13 cellular contexts compared by ENCODE assay signal in the genomic region with DNA sequence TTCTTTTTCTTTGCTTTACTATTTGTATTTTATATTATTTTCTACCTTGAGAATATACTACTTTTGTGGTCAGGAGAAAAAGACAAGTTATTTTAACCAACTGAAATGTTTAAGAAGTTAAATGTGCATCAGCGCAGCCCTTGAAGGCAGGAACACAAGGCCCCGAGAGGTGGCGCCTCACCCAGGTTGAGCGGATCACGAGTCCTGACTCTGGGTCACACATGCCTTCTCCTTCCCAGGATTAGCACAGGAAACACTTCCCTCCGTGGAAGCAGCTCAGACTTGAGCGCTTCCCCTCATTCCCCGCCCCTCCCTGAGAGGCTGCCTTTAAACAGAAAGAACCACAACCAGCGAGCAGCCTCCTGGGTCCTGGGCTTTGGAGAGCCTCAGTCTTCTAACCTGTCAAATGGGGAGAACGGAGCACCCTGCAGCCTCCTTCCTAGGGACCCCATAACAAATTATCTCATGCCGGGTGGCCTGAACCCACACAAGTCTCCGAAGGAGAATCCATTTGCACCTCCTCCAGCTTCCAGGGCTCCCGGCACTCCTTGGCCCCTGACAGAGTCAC.
DNase-seq lines count a peak whose midpoint lies in the region; FAIRE-seq and TF ChIP-seq lines count a peak whose summit lies in the region.
"Had no signal": no experiment of that assay in that cellular context is flagged by ENCODE, and none has a peak within 500 bp of the region (broad histone marks: within the 10 kb centered on the region; RNA-seq: fewer than 3 reads in every experiment).

No MANE protein-coding gene starts in this region.

- TF ChIP-seq POLR2A in endothelial cell of umbilical vein (IDR thresholded peaks at IDR 0.05; ENCODE audit: low read depth, low read length), result no peak

- no peaks in the 10 kb centered on the region for H3F3A ChIP-seq in OCI-LY1 (ENCODE audit: insufficient read depth, low read length)

- CTCF ChIA-PET in A673 (lab: Charles Lee) (no interaction called here), endothelial cell of umbilical vein (lab: Charles Lee) (interaction anchor here (0.5 to 1.7 kb wide), 4 partner anchors 74 to 310 kb away, joined by 3 to 8 read pairs (median 4); no protein-coding TSS in a partner anchor)

- H3K9ac ChIP-seq in OCI-LY1 (ENCODE audit: low read length), result no peak overlapping the region
- H3K9ac ChIP-seq in endothelial cell of umbilical vein (replicated peaks; ENCODE audit: extremely low read depth, insufficient read depth, low read length), result no peak overlapping the region

- H3K27me3 ChIP-seq in A673 (replicated peaks; ENCODE audit: insufficient read depth, low read depth, low read length, poor library complexity) (peaks cover 7% of the 10 kb centered on the region), OCI-LY1 (ENCODE audit: insufficient read depth, low read length) (no peaks in the 10 kb centered on the region), endothelial cell of umbilical vein (ENCODE audit: control insufficient read depth in 2 of 2, insufficient read depth in 2 of 2, low read length in 2 of 2) (peaks cover 0 to 1% of the 10 kb centered on the region in 2 experiments)

- peak; percentile 29 for DNase-seq in A673 (ENCODE audit: low spot score)
- peak; percentile 24 for DNase-seq in COLO829 (ENCODE audit: low spot score)
- peak; percentile 42 for DNase-seq in endothelial cell of umbilical vein (ENCODE audit: low read depth, low spot score)
- no peak for DNase-seq in NCI-H2107 treated with DMSO at 0.1 percent for 48 hours (lab: John Stamatoyannopoulos, UW; ENCODE audit: unreplicated experiment)
- no peak for DNase-seq in NOMO-1 treated with DMSO at 0.1 percent for 48 hours (lab: John Stamatoyannopoulos, UW; ENCODE audit: unreplicated experiment)
- DNase-seq in D721Med (ENCODE audit: insufficient read length, low spot score), result no peak
- no peak for DNase-seq in MV-4-11 (lab: John Stamatoyannopoulos, UW)
- DNase-seq: activated T-cell treated with anti-CD3 and anti-CD28 coated beads, Interleukin-2, amount 50 U/mL, for 72 hours; CD8-positive, alpha-beta memory T cell; NCI-H1930; T-helper 9 cell had no signal

- H3K36me3 ChIP-seq in A673 (ENCODE audit: insufficient read depth, low read length, poor library complexity, severe bottlenecking) (no peaks in the 10 kb centered on the region), OCI-LY1 (ENCODE audit: insufficient read depth, low read length) (no peaks in the 10 kb centered on the region), endothelial cell of umbilical vein (ENCODE audit: control insufficient read depth in 2 of 2, extremely low read depth in 1 of 2, insufficient read depth in 2 of 2, low read length in 2 of 2) (no peaks in the 10 kb centered on the region)
- H3K36me3 ChIP-seq: HAP-1 had no signal

- H2AFZ ChIP-seq in OCI-LY1 (ENCODE audit: low read length) (no peak overlapping the region), endothelial cell of umbilical vein (ENCODE audit: low read depth, low read length) (no peak overlapping the region)

- H3K4me3 ChIP-seq in A673 (ENCODE audit: low read depth, low read length, poor library complexity, severe bottlenecking) (no peak overlapping the region), OCI-LY1 (ENCODE audit: low read depth, low read length, poor library complexity, severe bottlenecking) (no peak overlapping the region), endothelial cell of umbilical vein (replicated peaks in 1 of 3; ENCODE audit: insufficient read depth in 1 of 3, low read depth in 1 of 3, low read length in 3 of 3) (no peak overlapping the region)
- H3K4me3 ChIP-seq: HAP-1 had no signal

- dilution Hi-C loops in endothelial cell of umbilical vein (cut with MboI; ENCODE audit: extremely low pct_ligation_motif_present, low sequenced_read_pairs), result no loop called here

- POLR2A ChIA-PET in A673 (lab: Charles Lee; ENCODE audit: low non-redundant PET), result no interaction called here
- POLR2A ChIA-PET in endothelial cell of umbilical vein (lab: Charles Lee), result no interaction called here

- H3K9me3 ChIP-seq in A673 (ENCODE audit: low read depth, low read length, poor library complexity, severe bottlenecking) (no peaks in the 10 kb centered on the region), OCI-LY1 (ENCODE audit: low read length) (no peaks in the 10 kb centered on the region), endothelial cell of umbilical vein (replicated peaks; ENCODE audit: control insufficient read depth, insufficient read depth, low read length) (no peaks in the 10 kb centered on the region)
- H3K9me3 ChIP-seq: HAP-1 had no signal

- BruUV-seq in A673 (replicated peaks; lab: Mats Ljungman, UMichigan) (no TSS peak), endothelial cell of umbilical vein (replicated peaks; lab: Mats Ljungman, UMichigan) (no TSS peak)

- no peaks in the 10 kb centered on the region for H3K9me2 ChIP-seq in OCI-LY1 (ENCODE audit: low read depth, low read length)

- H3K27ac ChIP-seq in A673 (ENCODE audit: low read depth, low read length, poor library complexity, severe bottlenecking) (no peak overlapping the region), OCI-LY1 (ENCODE audit: low read depth, low read length, poor library complexity, severe bottlenecking) (no peak overlapping the region), endothelial cell of umbilical vein (ENCODE audit: insufficient read depth, low read depth, low read length) (no peak overlapping the region)

- H3K4me1 ChIP-seq in A673 (ENCODE audit: insufficient read depth, low read length, poor library complexity, severe bottlenecking) (no peaks in the 10 kb centered on the region), OCI-LY1 (ENCODE audit: insufficient read depth, low read length, severe bottlenecking) (no peaks in the 10 kb centered on the region), endothelial cell of umbilical vein (ENCODE audit: control insufficient read depth, extremely low read depth, insufficient read depth, low read length) (peaks cover 10% of the 10 kb centered on the region)
- H3K4me1 ChIP-seq: HAP-1 had no signal

- intact Hi-C loops in A673 (cut with micrococcal nuclease; ENCODE audit: unreplicated experiment) (loop anchor here (1.0 kb wide), 1 partner anchor 265 kb away; no protein-coding TSS in a partner anchor), endothelial cell of umbilical vein (cut with micrococcal nuclease) (loop anchor here (1.0 to 2.0 kb wide), 3 partner anchors 73 to 265 kb away; no protein-coding TSS in a partner anchor)

- H3K79me2 ChIP-seq in OCI-LY1 (ENCODE audit: insufficient read depth, low read length), result no peaks in the 10 kb centered on the region
- no peaks in the 10 kb centered on the region for H3K79me2 ChIP-seq in endothelial cell of umbilical vein (ENCODE audit: control insufficient read depth, insufficient read depth, low read length)

- peak; percentile 45 for TF ChIP-seq CTCF in A673 (conservative IDR thresholded peaks at IDR 0.05; ENCODE audit: low read depth, low read length)
- TF ChIP-seq CTCF in OCI-LY1 (IDR thresholded peaks at IDR 0.05; ENCODE audit: low read length), result peak; percentile 30; the same call in 1 of the 2 replicates
- TF ChIP-seq CTCF in endothelial cell of umbilical vein (IDR thresholded peaks at IDR 0.05; ENCODE audit: extremely low read depth in 1 of 2, insufficient read depth in 1 of 2, low read depth in 1 of 2, low read length in 2 of 2), result peak; percentile 48 to 67
- TF ChIP-seq CTCF in D721Med (IDR thresholded peaks at IDR 0.05; ENCODE audit: insufficient read depth, missing control alignments), result no peak

- no peak overlapping the region for H3K4me2 ChIP-seq in OCI-LY1 (ENCODE audit: low read length)
- H3K4me2 ChIP-seq in endothelial cell of umbilical vein (ENCODE audit: insufficient read depth, low read length), result no peak overlapping the region

- H4K20me1 ChIP-seq in OCI-LY1 (ENCODE audit: insufficient read depth, low read length) (no peaks in the 10 kb centered on the region), endothelial cell of umbilical vein (replicated peaks; ENCODE audit: control insufficient read depth, extremely low read depth, insufficient read depth, low read length) (no peaks in the 10 kb centered on the region)

- FAIRE-seq in endothelial cell of umbilical vein (lab: Jason Lieb, UNC) (peak; percentile 82), D721Med (lab: Jason Lieb, UNC) (no peak)

- H3K9me1 ChIP-seq in endothelial cell of umbilical vein (replicated peaks; ENCODE audit: control insufficient read depth, extremely low read depth, insufficient read depth, low read length), result no peaks in the 10 kb centered on the region

TF ChIP-seq in endothelial cell of umbilical vein, 7 proteins besides CTCF, POLR2A, EP300 and RAD21:
- TF ChIP-seq POLR2AphosphoS5 (IDR thresholded peaks at IDR 0.05; ENCODE audit: insufficient read depth, low read depth, low read length) (no peak), EZH2 (IDR thresholded peaks at IDR 0.05; ENCODE audit: borderline replicate concordance, low read depth, low read length, severe bottlenecking) (no peak), GATA2 (IDR thresholded peaks at IDR 0.05; ENCODE audit: insufficient read depth, insufficient read length, low read depth, low read length) (no peak), JUN (IDR thresholded peaks at IDR 0.05; ENCODE audit: borderline replicate concordance, insufficient read depth, insufficient read length, low read depth) (no peak), MAX (IDR thresholded peaks at IDR 0.05; ENCODE audit: insufficient read depth, insufficient read length) (no peak), MYC (IDR thresholded peaks at IDR 0.05; ENCODE audit: low read depth, low read length) (no peak), FOS (IDR thresholded peaks at IDR 0.05; ENCODE audit: borderline replicate concordance, insufficient read depth, low read length) (no peak)
TF ChIP-seq in endothelial cell of umbilical vein: peak in this region for 0.

Comparison
In these comparisons a context has a peak if more than half of its experiments do, and no peak if none do; other contexts are left out.
1. DNase-seq: peak in A673 (single experiment), COLO829 (single experiment) and endothelial cell of umbilical vein (single experiment); none in NCI-H2107 treated with DMSO at 0.1 percent for 48 hours (single experiment), NOMO-1 treated with DMSO at 0.1 percent for 48 hours (single experiment), D721Med (single experiment) and MV-4-11 (single experiment).